In genomic region chr1:8169364-8170058, GRCh38 we compare ENCODE assay signal across 1 cellular context.
TF ChIP-seq lines count a peak whose summit lies in the region.

No MANE protein-coding gene starts in this region.

TF ChIP-seq in K562, 482 proteins besides CTCF, POLR2A, EP300 and RAD21 (continued from another document and continues in another):
- TF ChIP-seq HDAC2 (IDR thresholded peaks at IDR 0.05): 0 out of 2 replicates have a peak, but pooled peaks have one; percentile 37
- TF ChIP-seq SOX6 (IDR thresholded peaks at IDR 0.05): peak; percentile 75
- no peak for TF ChIP-seq ZNF318 (IDR thresholded peaks at IDR 0.05; ENCODE audit: borderline replicate concordance in 1 of 2, low read depth in 1 of 2)
- TF ChIP-seq, protein P1, sequence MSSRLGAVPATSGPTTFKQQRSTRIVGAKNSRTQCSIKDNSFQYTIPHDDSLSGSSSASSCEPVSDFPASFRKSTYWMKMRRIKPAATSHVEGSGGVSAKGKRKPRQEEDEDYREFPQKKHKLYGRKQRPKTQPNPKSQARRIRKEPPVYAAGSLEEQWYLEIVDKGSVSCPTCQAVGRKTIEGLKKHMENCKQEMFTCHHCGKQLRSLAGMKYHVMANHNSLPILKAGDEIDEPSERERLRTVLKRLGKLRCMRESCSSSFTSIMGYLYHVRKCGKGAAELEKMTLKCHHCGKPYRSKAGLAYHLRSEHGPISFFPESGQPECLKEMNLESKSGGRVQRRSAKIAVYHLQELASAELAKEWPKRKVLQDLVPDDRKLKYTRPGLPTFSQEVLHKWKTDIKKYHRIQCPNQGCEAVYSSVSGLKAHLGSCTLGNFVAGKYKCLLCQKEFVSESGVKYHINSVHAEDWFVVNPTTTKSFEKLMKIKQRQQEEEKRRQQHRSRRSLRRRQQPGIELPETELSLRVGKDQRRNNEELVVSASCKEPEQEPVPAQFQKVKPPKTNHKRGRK (tag; IDR thresholded peaks at IDR 0.05): peak; percentile 38; the same call in 1 of the 2 replicates
- TF ChIP-seq HCFC1 (IDR thresholded peaks at IDR 0.05; ENCODE audit: low read depth, low read length): no peak
- peak; percentile 99 for TF ChIP-seq RAD51 (IDR thresholded peaks at IDR 0.05; ENCODE audit: borderline replicate concordance, low read depth)
- TF ChIP-seq TAF1 (IDR thresholded peaks at IDR 0.05; ENCODE audit: control insufficient read depth, extremely low read depth, insufficient read depth, low read length, severe bottlenecking): no peak
- TF ChIP-seq ZNF696 (CRISPR knock-in tag; conservative IDR thresholded peaks at IDR 0.05): no peak
- TF ChIP-seq CBX1 (IDR thresholded peaks at IDR 0.05; ENCODE audit: low read depth): no peak
- peak; percentile 99 for TF ChIP-seq TOE1 (IDR thresholded peaks at IDR 0.05; ENCODE audit: borderline replicate concordance)
- no peak for TF ChIP-seq TOE1 (CRISPR knock-in tag; IDR thresholded peaks at IDR 0.05; ENCODE audit: borderline replicate concordance, low read depth)
- peak; percentile 61 for TF ChIP-seq CXXC5 (CRISPR knock-in tag; IDR thresholded peaks at IDR 0.05)
- no peak for TF ChIP-seq ELK3 (CRISPR knock-in tag; IDR thresholded peaks at IDR 0.05)
- TF ChIP-seq DPF2 (IDR thresholded peaks at IDR 0.05): 0 out of 2 replicates have a peak, but pooled peaks have one; percentile 36
- TF ChIP-seq AFF1 (IDR thresholded peaks at IDR 0.05; ENCODE audit: low read depth in 1 of 2, partially characterized antibody in 2 of 2): peak in 1 of 2 experiments; percentile 23
- TF ChIP-seq BCL6 (CRISPR knock-in tag; IDR thresholded peaks at IDR 0.05): no peak
- no peak for TF ChIP-seq MAFF (IDR thresholded peaks at IDR 0.05; ENCODE audit: low read length)
- TF ChIP-seq RHOXF2B (CRISPR knock-in tag; conservative IDR thresholded peaks at IDR 0.05): no peak
- peak in 1 of 2 experiments; percentile 59; a peak in 1 of 4 replicates for TF ChIP-seq FOXK2 (conservative IDR thresholded peaks at IDR 0.05 in 1 of 2, IDR thresholded peaks at IDR 0.05 in 1 of 2; ENCODE audit: low read depth in 2 of 2)
- TF ChIP-seq ETV5 (CRISPR knock-in tag; IDR thresholded peaks at IDR 0.05; ENCODE audit: low read depth): no peak
- TF ChIP-seq ZFP36 (IDR thresholded peaks at IDR 0.05; ENCODE audit: low read depth, low read length, partially characterized antibody): no peak
- no peak for TF ChIP-seq RERE (CRISPR knock-in tag; IDR thresholded peaks at IDR 0.05; ENCODE audit: borderline replicate concordance)
- no peak for TF ChIP-seq CEBPG (CRISPR knock-in tag; IDR thresholded peaks at IDR 0.05)
- no peak for TF ChIP-seq CEBPG (tag; conservative IDR thresholded peaks at IDR 0.05 in 1 of 2, IDR thresholded peaks at IDR 0.05 in 1 of 2)
- peak; percentile 49; the same call in 1 of the 2 replicates for TF ChIP-seq KLF6 (CRISPR knock-in tag; IDR thresholded peaks at IDR 0.05; ENCODE audit: borderline replicate concordance)
- no peak for TF ChIP-seq MCM3 (IDR thresholded peaks at IDR 0.05)
- TF ChIP-seq TCF7 (IDR thresholded peaks at IDR 0.05; ENCODE audit: borderline replicate concordance): no peak
- TF ChIP-seq ZBTB17 (CRISPR knock-in tag; IDR thresholded peaks at IDR 0.05): no peak
- peak; percentile 86 for TF ChIP-seq ZNF584 (CRISPR knock-in tag; IDR thresholded peaks at IDR 0.05; ENCODE audit: low read depth)
- TF ChIP-seq MECOM (CRISPR knock-in tag; IDR thresholded peaks at IDR 0.05): peak; percentile 62; the same call in 1 of the 2 replicates
- no peak for TF ChIP-seq KDM2B (CRISPR knock-in tag; IDR thresholded peaks at IDR 0.05)
- TF ChIP-seq FOSL1 (tag; conservative IDR thresholded peaks at IDR 0.05): peak; percentile 40
- TF ChIP-seq HDAC8 (tag; IDR thresholded peaks at IDR 0.05): no peak
- TF ChIP-seq ZNF766 (CRISPR knock-in tag; conservative IDR thresholded peaks at IDR 0.05): no peak
- no peak for TF ChIP-seq LCOR (CRISPR knock-in tag; IDR thresholded peaks at IDR 0.05)
- TF ChIP-seq CBFA2T2 (conservative IDR thresholded peaks at IDR 0.05): peak; percentile 89
- TF ChIP-seq ZBTB5 (IDR thresholded peaks at IDR 0.05): no peak
- peak; percentile 56; the same call in 1 of the 2 replicates for TF ChIP-seq ZNF316 (IDR thresholded peaks at IDR 0.05)
- TF ChIP-seq SLC30A9 (CRISPR knock-in tag; IDR thresholded peaks at IDR 0.05): no peak
- no peak for TF ChIP-seq RUNX1 (IDR thresholded peaks at IDR 0.05; ENCODE audit: low read depth)
